20 cellular contexts compared by ENCODE assay signal in genomic region chr11:102237096-102237735, GRCh38.
A peak's percentile ranks its signal among the peaks of the same experiment; 100 is the strongest.
DNase-seq lines count a peak whose midpoint lies in the region; ATAC-seq and TF ChIP-seq lines count a peak whose summit lies in the region.
"Had no signal": no experiment of that assay in that cellular context is flagged by ENCODE, and none has a peak within 500 bp of the region (broad histone marks: within the 10 kb centered on the region; RNA-seq: fewer than 3 reads in every experiment).

No MANE protein-coding gene starts in this region.

- DNase-seq in Caco-2 (no peak), M059J (ENCODE audit: low read depth) (peak; percentile 84), mammary epithelial cell (peak; percentile 72), myocyte (ENCODE audit: low read depth) (peak; percentile 85), NCI-H2029 treated with DMSO at 0.1 percent for 48 hours (lab: John Stamatoyannopoulos, UW) (no peak), right atrium auricular region (ENCODE audit: low spot score) (no peak), left lung (no peak)
- DNase-seq: activated CD4-positive, alpha-beta memory T cell treated with anti-CD3 and anti-CD28 coated beads, Interleukin-2, amount 10 ng/mL, durations not matched to agents 7 days and 5 days; DMS79; dorsolateral prefrontal cortex; NCI-H187 treated with DMSO at 0.1 percent for 48 hours; NCI-H748 treated with DMSO at 0.1 percent for 48 hours; ovary; SIG-M5; stimulated activated CD4-positive, alpha-beta T cell treated with anti-CD3 and anti-CD28 coated beads, Interleukin-12 subunit alpha, Interleukin-12 subunit beta, amount 100 ng/mL, for 4 hours had no signal

- H3K4me1 ChIP-seq in Caco-2 = 0 out of 2 replicates have a peak, but pooled peaks cover 10% of the 10 kb centered on the region
- H3K4me1 ChIP-seq in mammary epithelial cell (ENCODE audit: insufficient read depth, low read length) = peaks cover 13% of the 10 kb centered on the region
- H3K4me1 ChIP-seq in right atrium auricular region = peaks cover 0 to 3% of the 10 kb centered on the region in 2 donors
- H3K4me1 ChIP-seq in left lung = peaks cover 0 to 2% of the 10 kb centered on the region in 2 donors

- no peaks in the 10 kb centered on the region for H3K27me3 Mint-ChIP-seq in Caco-2 (ENCODE audit: insufficient read depth, unreplicated experiment)

- H3K27ac ChIP-seq in mammary epithelial cell (ENCODE audit: insufficient read depth, low read depth, low read length) (no peak overlapping the region), right atrium auricular region (no peak overlapping the region), left lung (no peak overlapping the region)
- H3K27ac ChIP-seq: dorsolateral prefrontal cortex, gastroesophageal sphincter, ovary had no signal

- in situ Hi-C loops in mammary epithelial cell (cut with MboI; ENCODE audit: low sequenced_read_pairs in 2 of 2) = no loop called here

- H3K4me3 Mint-ChIP-seq in Caco-2 (ENCODE audit: unreplicated experiment) = no peak overlapping the region
- H3K4me3 Mint-ChIP-seq: activated CD4-positive, alpha-beta memory T cell treated with anti-CD3 and anti-CD28 coated beads, Interleukin-2, amount 10 ng/mL, durations not matched to agents 7 days and 5 days; activated T-helper 17 cell treated with anti-CD3 and anti-CD28 coated beads, Interleukin-2, amount 50 U/mL, for 72 hours; B cell had no signal

- H3K79me2 ChIP-seq in mammary epithelial cell (ENCODE audit: insufficient read depth, low read length) = no peaks in the 10 kb centered on the region

- ATAC-seq in GM19395 (IDR thresholded peaks at IDR 0.05; ENCODE audit: unreplicated experiment) (no peak), left lung (no peak)
- ATAC-seq: activated T-helper 17 cell treated with anti-CD3 and anti-CD28 coated beads, Interleukin-2, amount 50 U/mL, for 72 hours; gastroesophageal sphincter had no signal

- intact Hi-C loops in Caco-2 (cut with micrococcal nuclease; ENCODE audit: unreplicated experiment) (loop anchor here (1.0 kb wide), 1 partner anchor 32 kb away; no protein-coding TSS in a partner anchor), mammary epithelial cell (cut with micrococcal nuclease) (no loop called here), left lung (cut with DNase I) (no loop called here)

- dilution Hi-C loops in mammary epithelial cell (cut with HindIII; ENCODE audit: low sequenced_read_pairs) = no loop called here

- no peak for TF ChIP-seq CTCF in Caco-2 (IDR thresholded peaks at IDR 0.05; ENCODE audit: insufficient read depth in 1 of 2, low read depth in 1 of 2, low read length in 1 of 2, severe bottlenecking in 1 of 2, unreplicated experiment in 1 of 2)
- TF ChIP-seq CTCF in mammary epithelial cell (conservative IDR thresholded peaks at IDR 0.05 in 1 of 2, IDR thresholded peaks at IDR 0.05 in 1 of 2; ENCODE audit: extremely low read depth in 1 of 2, insufficient read depth in 1 of 2, low read depth in 1 of 2, low read length in 2 of 2) = no peak
- TF ChIP-seq CTCF in right atrium auricular region (IDR thresholded peaks at IDR 0.05) = no peak
- TF ChIP-seq CTCF in left lung (IDR thresholded peaks at IDR 0.05) = no peak

- peak overlapping the region; percentile 24 for H3K27ac Mint-ChIP-seq in Caco-2 (ENCODE audit: unreplicated experiment)
- H3K27ac Mint-ChIP-seq: activated CD4-positive, alpha-beta memory T cell treated with anti-CD3 and anti-CD28 coated beads, Interleukin-2, amount 10 ng/mL, durations not matched to agents 7 days and 5 days; activated T-helper 17 cell treated with anti-CD3 and anti-CD28 coated beads, Interleukin-2, amount 50 U/mL, for 72 hours; B cell had no signal

- no peaks in the 10 kb centered on the region for H3K9me3 Mint-ChIP-seq in Caco-2 (ENCODE audit: unreplicated experiment)
- H3K9me3 Mint-ChIP-seq: activated CD4-positive, alpha-beta memory T cell treated with anti-CD3 and anti-CD28 coated beads, Interleukin-2, amount 10 ng/mL, durations not matched to agents 7 days and 5 days; activated T-helper 17 cell treated with anti-CD3 and anti-CD28 coated beads, Interleukin-2, amount 50 U/mL, for 72 hours had no signal

- no peak overlapping the region for H3K4me3 ChIP-seq in Caco-2 (ENCODE audit: low read depth, low read length)
- no peak overlapping the region for H3K4me3 ChIP-seq in mammary epithelial cell (replicated peaks in 1 of 3; ENCODE audit: insufficient read depth in 1 of 3, low read depth in 2 of 3, low read length in 3 of 3)
- H3K4me3 ChIP-seq in right atrium auricular region = no peak overlapping the region
- H3K4me3 ChIP-seq in left lung = no peak overlapping the region
- H3K4me3 ChIP-seq: ascending aorta, dorsolateral prefrontal cortex, gastroesophageal sphincter, ovary had no signal

- H3K9me3 ChIP-seq in Caco-2 = no peaks in the 10 kb centered on the region
- H3K9me3 ChIP-seq in mammary epithelial cell (replicated peaks; ENCODE audit: insufficient read depth, low read length) = no peaks in the 10 kb centered on the region
- no peaks in the 10 kb centered on the region for H3K9me3 ChIP-seq in right atrium auricular region
- H3K9me3 ChIP-seq in left lung = no peaks in the 10 kb centered on the region
- H3K9me3 ChIP-seq: ascending aorta, gastroesophageal sphincter, ovary had no signal

- POLR2A ChIA-PET in Caco-2 (lab: Charles Lee) = interaction anchor here (0.6 kb wide), 1 partner anchor 16 kb away, joined by 3 read pairs; no protein-coding TSS in a partner anchor

- peaks cover 80% of the 10 kb centered on the region for H3K36me3 Mint-ChIP-seq in Caco-2 (ENCODE audit: insufficient read depth, unreplicated experiment)

- H3K4me1 Mint-ChIP-seq in Caco-2 (ENCODE audit: low read depth, unreplicated experiment) = peaks cover 17% of the 10 kb centered on the region
- H3K4me1 Mint-ChIP-seq: activated CD4-positive, alpha-beta memory T cell treated with anti-CD3 and anti-CD28 coated beads, Interleukin-2, amount 10 ng/mL, durations not matched to agents 7 days and 5 days; activated T-helper 17 cell treated with anti-CD3 and anti-CD28 coated beads, Interleukin-2, amount 50 U/mL, for 72 hours had no signal

- BruUV-seq in Caco-2 (replicated peaks; lab: Mats Ljungman, UMichigan) = no TSS peak
- no TSS peak for BruUV-seq in mammary epithelial cell (replicated peaks; lab: Mats Ljungman, UMichigan)

- H3K36me3 ChIP-seq in Caco-2 (ENCODE audit: control insufficient read depth, insufficient read depth, low read length) (peaks cover 2% of the 10 kb centered on the region; the same call in 1 of the 2 replicates), mammary epithelial cell (ENCODE audit: insufficient read depth, low read length) (peaks cover 4% of the 10 kb centered on the region), right atrium auricular region (peaks cover 10% of the 10 kb centered on the region), left lung (no peaks in the 10 kb centered on the region)
- H3K36me3 ChIP-seq: ovary had no signal

- CTCF ChIA-PET in Caco-2 (lab: Charles Lee) (no interaction called here), mammary epithelial cell (lab: Charles Lee; ENCODE audit: low non-redundant PET) (no interaction called here)

- 0% methylated on average over 1 of the region's 5 CpGs for WGBS in mammary epithelial cell (ENCODE audit: low coverage, missing lambda C conversion rate)

- no peak overlapping the region for H3K4me2 ChIP-seq in mammary epithelial cell (ENCODE audit: insufficient read depth, low read depth, low read length)

- no peak overlapping the region for H3K9ac ChIP-seq in mammary epithelial cell (ENCODE audit: insufficient read depth, low read length)

- no peaks in the 10 kb centered on the region for H4K20me1 ChIP-seq in mammary epithelial cell (ENCODE audit: insufficient read depth, low read length)

- no peak overlapping the region for H2AFZ ChIP-seq in mammary epithelial cell (ENCODE audit: low read depth, low read length)

- no peaks in the 10 kb centered on the region for H3K27me3 ChIP-seq in Caco-2 (replicated peaks; ENCODE audit: control insufficient read depth, insufficient read depth, low read length)
- no peaks in the 10 kb centered on the region for H3K27me3 ChIP-seq in mammary epithelial cell (ENCODE audit: insufficient read depth, low read length)
- no peaks in the 10 kb centered on the region for H3K27me3 ChIP-seq in right atrium auricular region
- no peaks in the 10 kb centered on the region for H3K27me3 ChIP-seq in left lung
- H3K27me3 ChIP-seq: ascending aorta, gastroesophageal sphincter, ovary had no signal

Comparison
In these comparisons a context has a peak if more than half of its experiments do, and no peak if none do; other contexts are left out.
1. DNase-seq: peak in M059J (single experiment), mammary epithelial cell (single experiment) and myocyte (single experiment); none in Caco-2 (0 of 2), NCI-H2029 treated with DMSO at 0.1 percent for 48 hours (single experiment), right atrium auricular region (single experiment) and left lung (0 of 2).